8 cellular contexts compared by ENCODE assay signal in the genomic region with DNA sequence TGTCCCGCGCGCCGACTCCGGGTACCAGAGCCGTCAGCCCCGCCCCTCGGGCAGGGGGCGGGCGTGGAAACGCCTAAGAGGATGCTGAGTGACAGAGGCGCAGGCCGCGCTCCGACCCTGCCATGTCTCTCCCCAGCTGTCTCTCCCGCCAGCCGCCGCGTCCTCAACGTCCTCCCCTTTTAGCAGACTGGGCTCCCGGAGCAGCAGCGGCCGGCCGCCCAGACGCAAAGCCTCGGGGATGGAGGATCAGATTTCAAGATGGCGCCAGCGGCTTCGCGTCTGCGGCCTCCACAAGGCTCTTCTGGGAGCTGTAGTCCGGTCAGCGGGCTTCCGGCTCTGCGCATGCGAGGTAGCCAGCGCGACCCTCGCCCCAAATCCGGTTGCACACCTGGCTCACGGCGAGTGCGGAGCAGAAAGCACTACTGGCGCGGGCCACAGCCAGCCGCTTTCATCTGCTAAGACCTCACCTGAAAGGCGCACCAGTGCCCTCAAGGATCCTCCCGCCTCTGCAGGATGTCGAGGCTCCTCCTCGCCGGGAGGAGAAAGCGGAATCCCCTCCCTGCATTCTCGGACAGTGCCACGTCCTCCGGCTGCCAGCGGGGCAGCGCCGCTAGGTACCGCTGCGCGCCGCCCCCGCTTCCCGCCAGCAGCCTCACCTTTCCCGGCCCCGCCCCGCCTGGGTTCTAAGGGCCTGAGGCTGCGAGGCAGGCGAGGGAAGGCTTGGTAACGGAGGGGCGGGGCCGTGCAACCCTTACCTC.
DNase-seq lines count a peak whose midpoint lies in the region; ATAC-seq and TF ChIP-seq lines count a peak whose summit lies in the region.
"Not testable (repeated sequence)": the region's sequence is repeated elsewhere in the genome, so short reads cannot be mapped to it uniquely, and the experiment has no call there.

No MANE protein-coding gene starts in this region.

- not testable (repeated sequence) for H3K9ac ChIP-seq in H9 (ENCODE audit: extremely low read depth, insufficient read length, low read length)

- not testable (repeated sequence) for H3K56ac ChIP-seq in H9 (ENCODE audit: insufficient read length, low read depth, low read length)

- not testable (repeated sequence) for H3K36me3 ChIP-seq in DOHH2 (ENCODE audit: control insufficient read depth, low read length)

- H4K91ac ChIP-seq in H9 (ENCODE audit: insufficient read length, low read depth, low read length): not testable (repeated sequence)

- H3K79me2 ChIP-seq in DOHH2 (ENCODE audit: control insufficient read depth, low read length); H9 (ENCODE audit: insufficient read depth, low read length): not testable (repeated sequence)

- H3F3A ChIP-seq in DOHH2 (ENCODE audit: control insufficient read depth, insufficient read depth): not testable (repeated sequence)

- H2BK5ac ChIP-seq in H9 (ENCODE audit: insufficient read length, low read length): not testable (repeated sequence)

- peak overlapping the region in 2 of 3 experiments; percentile 70 to 81; a peak in 2 of 7 replicates for H3K27ac Mint-ChIP-seq in H9
- peak overlapping the region in 1 of 2 donors; percentile 29 for H3K27ac Mint-ChIP-seq in natural killer cell treated with Interleukin-12 subunit alpha and Interleukin-12 subunit beta and Interleukin-15 and Interleukin-18, amount 100 ng/mL, for 72 hours

- peak overlapping the region; percentile 70 for H3K4me3 ChIP-seq in DOHH2 (ENCODE audit: low read length)

- H2AK5ac ChIP-seq in H9 (ENCODE audit: insufficient read length, low read length): not testable (repeated sequence)

- H3K27ac ChIP-seq in DOHH2 (ENCODE audit: low read depth, low read length): peak overlapping the region; percentile 32
- not testable (repeated sequence) for H3K27ac ChIP-seq in H9 (ENCODE audit: insufficient read length, low read depth, low read length)

- not testable (repeated sequence) for H3T11ph ChIP-seq in H9 (ENCODE audit: low read length)

- H4K8ac ChIP-seq in H9 (replicated peaks; ENCODE audit: insufficient read length, low read depth, low read length): not testable (repeated sequence)

- H3K4ac ChIP-seq in H9 (ENCODE audit: low read depth, low read length): not testable (repeated sequence)

- not testable (repeated sequence) for H2BK15ac ChIP-seq in H9 (ENCODE audit: low read depth, low read length)

- H3K18ac ChIP-seq in H9 (ENCODE audit: insufficient read length, low read depth, low read length): peak overlapping the region; percentile 58

- H3K14ac ChIP-seq in H9 (ENCODE audit: insufficient read depth, low read length): peak overlapping the region; percentile 75; the same call in 1 of the 2 replicates

- ATAC-seq in natural killer cell treated with Interleukin-12 subunit alpha and Interleukin-12 subunit beta and Interleukin-15 and Interleukin-18, amount 100 ng/mL, for 72 hours: peak; percentile 92 to 93

- WGBS in H9 (ENCODE audit: extremely low coverage, insufficient read length, low lambda C conversion rate): no CpG with 5 or more reads among the region's 72 CpGs

- peak overlapping the region; percentile 56 to 71 for H3K4me3 Mint-ChIP-seq in H9
- peak overlapping the region; percentile 55 for H3K4me3 Mint-ChIP-seq in natural killer cell treated with Interleukin-12 subunit alpha and Interleukin-12 subunit beta and Interleukin-15 and Interleukin-18, amount 100 ng/mL, for 72 hours

- H3K4me1 ChIP-seq in DOHH2 (ENCODE audit: control insufficient read depth, low read length): peaks cover 21% of the 10 kb centered on the region
- not testable (repeated sequence) for H3K4me1 ChIP-seq in H9 (ENCODE audit: insufficient read depth, low read length)

- not testable (repeated sequence) for H2BK20ac ChIP-seq in H9 (ENCODE audit: low read depth, low read length, poor library complexity, severe bottlenecking)

- TF ChIP-seq CTCF in DOHH2 (IDR thresholded peaks at IDR 0.05; ENCODE audit: low read depth, low read length, poor library complexity, severe bottlenecking); H9 (conservative IDR thresholded peaks at IDR 0.05): not testable (repeated sequence)

- not testable (repeated sequence) for H3K36me3 Mint-ChIP-seq in H9 (ENCODE audit: insufficient read depth in 1 of 3, low read depth in 3 of 3); natural killer cell treated with Interleukin-12 subunit alpha and Interleukin-12 subunit beta and Interleukin-15 and Interleukin-18, amount 100 ng/mL, for 72 hours

- H3K79me1 ChIP-seq in H9 (ENCODE audit: insufficient read depth, low read depth, low read length, poor library complexity, severe bottlenecking): not testable (repeated sequence)

- not testable (repeated sequence) for H3K4me1 Mint-ChIP-seq in H9; natural killer cell treated with Interleukin-12 subunit alpha and Interleukin-12 subunit beta and Interleukin-15 and Interleukin-18, amount 100 ng/mL, for 72 hours (ENCODE audit: low read depth in 2 of 2)

- in situ Hi-C loops in SK-MEL-5 (cut with HindIII; ENCODE audit: low pct_unique_long_range_greater_than_20kb, low sequenced_read_pairs): not testable (repeated sequence)

- H4K20me1 ChIP-seq in DOHH2 (ENCODE audit: control insufficient read depth, insufficient read depth, low read depth, low read length); H9 (ENCODE audit: control insufficient read depth, insufficient read depth, insufficient read length): not testable (repeated sequence)

- DNase-seq in H9 (peak; percentile 76), KG1 (lab: John Stamatoyannopoulos, UW) (peak; percentile 17), SK-MEL-5 (ENCODE audit: low read depth, low spot score) (peak; percentile 54), fibroblast of the conjunctiva (ENCODE audit: low read depth) (peak; percentile 43)
- DNase-seq in activated gamma-delta T cell treated with anti-CD3 and anti-CD28 coated beads, Interleukin-2, amount 50 U/mL, for 16 hours (ENCODE audit: low read depth): peak; percentile 41
- DNase-seq in natural killer cell treated with Interleukin-12 subunit alpha and Interleukin-12 subunit beta and Interleukin-15 and Interleukin-18, amount 100 ng/mL, for 72 hours (ENCODE audit: low spot score): peak; percentile 77
- peak; percentile 11 to 45 for DNase-seq in stimulated activated CD8-positive, alpha-beta memory T cell treated with anti-CD3 and anti-CD28 coated beads, Interleukin-7, amount 100 ng/mL, for 48 hours (ENCODE audit: extremely low read depth in 1 of 2, low read depth in 1 of 2)

- H3K27me3 ChIP-seq in DOHH2 (ENCODE audit: control insufficient read depth, low read length); H9 (ENCODE audit: insufficient read depth, low read length): not testable (repeated sequence)

- not testable (repeated sequence) for H3K9me3 ChIP-seq in DOHH2 (ENCODE audit: control insufficient read depth, insufficient read depth, low read length); H9 (ENCODE audit: control insufficient read depth, low read depth, low read length)

- H3K9me2 ChIP-seq in DOHH2 (replicated peaks; ENCODE audit: control insufficient read depth, low read length): not testable (repeated sequence)

- not testable (repeated sequence) for H3K23me2 ChIP-seq in H9 (ENCODE audit: insufficient read length, low read depth, low read length, poor library complexity, severe bottlenecking)

- not testable (repeated sequence) for H3K23ac ChIP-seq in H9 (ENCODE audit: insufficient read length, low read depth, low read length)

- H2BK120ac ChIP-seq in H9 (ENCODE audit: low read depth, low read length, poor library complexity, severe bottlenecking): not testable (repeated sequence)

- not testable (repeated sequence) for H3K27me3 Mint-ChIP-seq in H9 (ENCODE audit: low read depth); natural killer cell treated with Interleukin-12 subunit alpha and Interleukin-12 subunit beta and Interleukin-15 and Interleukin-18, amount 100 ng/mL, for 72 hours

- H2AFZ ChIP-seq in H9 (ENCODE audit: low read length): not testable (repeated sequence)

- not testable (repeated sequence) for H4K5ac ChIP-seq in H9 (ENCODE audit: insufficient read length, low read depth, low read length)

- not testable (repeated sequence) for H2BK12ac ChIP-seq in H9 (ENCODE audit: insufficient read length, low read depth, low read length)

- not testable (repeated sequence) for H3K9me3 Mint-ChIP-seq in H9; natural killer cell treated with Interleukin-12 subunit alpha and Interleukin-12 subunit beta and Interleukin-15 and Interleukin-18, amount 100 ng/mL, for 72 hours

- H3K4me2 ChIP-seq in DOHH2 (ENCODE audit: low read length): peak overlapping the region; percentile 48
- not testable (repeated sequence) for H3K4me2 ChIP-seq in H9 (ENCODE audit: insufficient read depth, insufficient read length, low read length)

Comparison
In these comparisons a context has a peak if more than half of its experiments do, and no peak if none do; other contexts are left out.
1. DNase-seq: peak in every context shown above with its lines; median percentile 77 in natural killer cell treated with Interleukin-12 subunit alpha and Interleukin-12 subunit beta and Interleukin-15 and Interleukin-18, amount 100 ng/mL, for 72 hours; 76 in H9; 54 in SK-MEL-5; 43 in fibroblast of the conjunctiva; 41 in activated gamma-delta T cell treated with anti-CD3 and anti-CD28 coated beads, Interleukin-2, amount 50 U/mL, for 16 hours; 28 in stimulated activated CD8-positive, alpha-beta memory T cell treated with anti-CD3 and anti-CD28 coated beads, Interleukin-7, amount 100 ng/mL, for 48 hours; 17 in KG1.